ENCODE assay signal across 1 cellular context in the genomic region with DNA sequence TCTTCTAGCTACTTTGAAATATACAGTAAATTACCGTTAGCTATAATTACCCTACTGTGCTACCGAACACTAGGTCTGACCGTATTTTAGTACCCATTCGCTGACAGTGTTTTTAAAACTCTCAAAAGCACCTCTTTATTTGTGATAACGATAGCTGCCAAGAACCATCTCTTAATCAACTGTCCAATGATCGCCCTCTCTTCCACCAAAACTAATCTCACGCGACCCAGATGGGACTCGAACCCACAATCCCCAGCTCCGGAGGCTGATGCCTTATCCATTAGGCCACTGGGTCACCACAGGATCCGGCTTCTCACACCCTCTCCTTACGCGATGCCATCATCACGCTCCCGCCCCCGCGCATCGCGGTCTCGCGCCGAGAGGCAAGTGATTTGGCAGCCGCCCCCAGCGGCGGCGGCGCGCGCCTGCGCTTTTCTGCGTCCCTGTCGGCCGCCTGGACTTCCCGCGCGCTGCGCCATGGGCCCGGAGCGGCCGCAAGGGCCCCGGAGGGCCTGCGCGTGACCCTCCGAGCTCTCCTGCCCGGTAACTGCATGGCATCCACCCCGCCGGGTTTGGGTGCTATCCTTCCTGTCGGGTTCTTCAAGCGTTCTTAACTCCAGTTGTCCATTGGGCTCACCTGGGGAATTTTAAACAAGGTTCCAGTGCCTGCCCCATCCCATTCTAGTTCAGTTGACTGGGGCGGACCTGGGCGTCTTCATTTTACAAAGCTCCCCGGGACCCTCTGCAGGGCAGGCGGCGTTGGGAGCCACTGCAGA.
TF ChIP-seq lines count a peak whose summit lies in the region.

No MANE protein-coding gene starts in this region.

TF ChIP-seq in WTC11, 78 proteins besides CTCF, POLR2A, EP300 and RAD21 (continued from another document and continues in another):
- TF ChIP-seq, protein P1, sequence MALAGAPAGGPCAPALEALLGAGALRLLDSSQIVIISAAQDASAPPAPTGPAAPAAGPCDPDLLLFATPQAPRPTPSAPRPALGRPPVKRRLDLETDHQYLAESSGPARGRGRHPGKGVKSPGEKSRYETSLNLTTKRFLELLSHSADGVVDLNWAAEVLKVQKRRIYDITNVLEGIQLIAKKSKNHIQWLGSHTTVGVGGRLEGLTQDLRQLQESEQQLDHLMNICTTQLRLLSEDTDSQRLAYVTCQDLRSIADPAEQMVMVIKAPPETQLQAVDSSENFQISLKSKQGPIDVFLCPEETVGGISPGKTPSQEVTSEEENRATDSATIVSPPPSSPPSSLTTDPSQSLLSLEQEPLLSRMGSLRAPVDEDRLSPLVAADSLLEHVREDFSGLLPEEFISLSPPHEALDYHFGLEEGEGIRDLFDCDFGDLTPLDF (CRISPR knock-in tag; IDR thresholded peaks at IDR 0.05), result 0 out of 2 replicates have a peak, but pooled peaks have one; percentile 39
- TF ChIP-seq ETV6 (CRISPR knock-in tag; IDR thresholded peaks at IDR 0.05) (peak; percentile 98), PRRX2 (CRISPR knock-in tag; IDR thresholded peaks at IDR 0.05) (no peak), ZNF317 (CRISPR knock-in tag; IDR thresholded peaks at IDR 0.05; ENCODE audit: borderline replicate concordance, low read depth) (no peak), MYBL2 (CRISPR knock-in tag; IDR thresholded peaks at IDR 0.05) (no peak), E2F5 (CRISPR knock-in tag; IDR thresholded peaks at IDR 0.05) (peak; percentile 97), E2F4 (CRISPR knock-in tag; IDR thresholded peaks at IDR 0.05; ENCODE audit: borderline replicate concordance, low read depth) (peak; percentile 88), TEAD4 (CRISPR knock-in tag; IDR thresholded peaks at IDR 0.05) (no peak), RELA (CRISPR knock-in tag; IDR thresholded peaks at IDR 0.05; ENCODE audit: borderline replicate concordance) (no peak), TEAD1 (CRISPR knock-in tag; IDR thresholded peaks at IDR 0.05) (peak; percentile 67; the same call in 1 of the 2 replicates), GABPB1 (CRISPR knock-in tag; IDR thresholded peaks at IDR 0.05) (peak; percentile 83), JAZF1 (CRISPR knock-in tag; IDR thresholded peaks at IDR 0.05) (0 out of 2 replicates have a peak, but pooled peaks have one; percentile 25), ZBTB21 (CRISPR knock-in tag; IDR thresholded peaks at IDR 0.05; ENCODE audit: borderline replicate concordance) (no peak), ZNF423 (CRISPR knock-in tag; IDR thresholded peaks at IDR 0.05) (peak; percentile 93), ZNF532 (CRISPR knock-in tag; IDR thresholded peaks at IDR 0.05; ENCODE audit: borderline replicate concordance) (no peak), NFATC4 (CRISPR knock-in tag; IDR thresholded peaks at IDR 0.05) (no peak), ZNF425 (CRISPR knock-in tag; conservative IDR thresholded peaks at IDR 0.05) (no peak), KAT7 (CRISPR knock-in tag; IDR thresholded peaks at IDR 0.05; ENCODE audit: borderline replicate concordance) (no peak), MXD4 (CRISPR knock-in tag; IDR thresholded peaks at IDR 0.05; ENCODE audit: borderline replicate concordance) (no peak; the same call in 1 of the 2 replicates), HMGA2 (CRISPR knock-in tag; IDR thresholded peaks at IDR 0.05) (peak; percentile 38; the same call in 1 of the 2 replicates), USF2 (CRISPR knock-in tag; IDR thresholded peaks at IDR 0.05) (no peak), NR1H2 (CRISPR knock-in tag; IDR thresholded peaks at IDR 0.05) (no peak), ZNF396 (CRISPR knock-in tag; IDR thresholded peaks at IDR 0.05; ENCODE audit: borderline replicate concordance) (no peak)
- TF ChIP-seq, protein P2, sequence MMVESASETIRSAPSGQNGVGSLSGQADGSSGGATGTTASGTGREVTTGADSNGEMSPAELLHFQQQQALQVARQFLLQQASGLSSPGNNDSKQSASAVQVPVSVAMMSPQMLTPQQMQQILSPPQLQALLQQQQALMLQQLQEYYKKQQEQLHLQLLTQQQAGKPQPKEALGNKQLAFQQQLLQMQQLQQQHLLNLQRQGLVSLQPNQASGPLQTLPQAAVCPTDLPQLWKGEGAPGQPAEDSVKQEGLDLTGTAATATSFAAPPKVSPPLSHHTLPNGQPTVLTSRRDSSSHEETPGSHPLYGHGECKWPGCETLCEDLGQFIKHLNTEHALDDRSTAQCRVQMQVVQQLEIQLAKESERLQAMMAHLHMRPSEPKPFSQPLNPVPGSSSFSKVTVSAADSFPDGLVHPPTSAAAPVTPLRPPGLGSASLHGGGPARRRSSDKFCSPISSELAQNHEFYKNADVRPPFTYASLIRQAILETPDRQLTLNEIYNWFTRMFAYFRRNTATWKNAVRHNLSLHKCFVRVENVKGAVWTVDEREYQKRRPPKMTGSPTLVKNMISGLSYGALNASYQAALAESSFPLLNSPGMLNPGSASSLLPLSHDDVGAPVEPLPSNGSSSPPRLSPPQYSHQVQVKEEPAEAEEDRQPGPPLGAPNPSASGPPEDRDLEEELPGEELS (CRISPR knock-in tag; IDR thresholded peaks at IDR 0.05), result peak; percentile 79
- TF ChIP-seq, protein P3, sequence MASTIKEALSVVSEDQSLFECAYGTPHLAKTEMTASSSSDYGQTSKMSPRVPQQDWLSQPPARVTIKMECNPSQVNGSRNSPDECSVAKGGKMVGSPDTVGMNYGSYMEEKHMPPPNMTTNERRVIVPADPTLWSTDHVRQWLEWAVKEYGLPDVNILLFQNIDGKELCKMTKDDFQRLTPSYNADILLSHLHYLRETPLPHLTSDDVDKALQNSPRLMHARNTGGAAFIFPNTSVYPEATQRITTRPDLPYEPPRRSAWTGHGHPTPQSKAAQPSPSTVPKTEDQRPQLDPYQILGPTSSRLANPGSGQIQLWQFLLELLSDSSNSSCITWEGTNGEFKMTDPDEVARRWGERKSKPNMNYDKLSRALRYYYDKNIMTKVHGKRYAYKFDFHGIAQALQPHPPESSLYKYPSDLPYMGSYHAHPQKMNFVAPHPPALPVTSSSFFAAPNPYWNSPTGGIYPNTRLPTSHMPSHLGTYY (CRISPR knock-in tag; IDR thresholded peaks at IDR 0.05), result no peak
- TF ChIP-seq, protein P4, sequence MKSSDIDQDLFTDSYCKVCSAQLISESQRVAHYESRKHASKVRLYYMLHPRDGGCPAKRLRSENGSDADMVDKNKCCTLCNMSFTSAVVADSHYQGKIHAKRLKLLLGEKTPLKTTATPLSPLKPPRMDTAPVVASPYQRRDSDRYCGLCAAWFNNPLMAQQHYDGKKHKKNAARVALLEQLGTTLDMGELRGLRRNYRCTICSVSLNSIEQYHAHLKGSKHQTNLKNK (CRISPR knock-in tag; IDR thresholded peaks at IDR 0.05), result no peak
- TF ChIP-seq, protein P5, sequence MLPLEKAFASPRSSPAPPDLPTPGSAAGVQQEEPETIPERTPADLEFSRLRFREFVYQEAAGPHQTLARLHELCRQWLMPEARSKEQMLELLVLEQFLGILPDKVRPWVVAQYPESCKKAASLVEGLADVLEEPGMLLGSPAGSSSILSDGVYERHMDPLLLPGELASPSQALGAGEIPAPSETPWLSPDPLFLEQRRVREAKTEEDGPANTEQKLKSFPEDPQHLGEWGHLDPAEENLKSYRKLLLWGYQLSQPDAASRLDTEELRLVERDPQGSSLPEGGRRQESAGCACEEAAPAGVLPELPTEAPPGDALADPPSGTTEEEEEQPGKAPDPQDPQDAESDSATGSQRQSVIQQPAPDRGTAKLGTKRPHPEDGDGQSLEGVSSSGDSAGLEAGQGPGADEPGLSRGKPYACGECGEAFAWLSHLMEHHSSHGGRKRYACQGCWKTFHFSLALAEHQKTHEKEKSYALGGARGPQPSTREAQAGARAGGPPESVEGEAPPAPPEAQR (CRISPR knock-in tag; IDR thresholded peaks at IDR 0.05), result no peak
- TF ChIP-seq, protein P6, sequence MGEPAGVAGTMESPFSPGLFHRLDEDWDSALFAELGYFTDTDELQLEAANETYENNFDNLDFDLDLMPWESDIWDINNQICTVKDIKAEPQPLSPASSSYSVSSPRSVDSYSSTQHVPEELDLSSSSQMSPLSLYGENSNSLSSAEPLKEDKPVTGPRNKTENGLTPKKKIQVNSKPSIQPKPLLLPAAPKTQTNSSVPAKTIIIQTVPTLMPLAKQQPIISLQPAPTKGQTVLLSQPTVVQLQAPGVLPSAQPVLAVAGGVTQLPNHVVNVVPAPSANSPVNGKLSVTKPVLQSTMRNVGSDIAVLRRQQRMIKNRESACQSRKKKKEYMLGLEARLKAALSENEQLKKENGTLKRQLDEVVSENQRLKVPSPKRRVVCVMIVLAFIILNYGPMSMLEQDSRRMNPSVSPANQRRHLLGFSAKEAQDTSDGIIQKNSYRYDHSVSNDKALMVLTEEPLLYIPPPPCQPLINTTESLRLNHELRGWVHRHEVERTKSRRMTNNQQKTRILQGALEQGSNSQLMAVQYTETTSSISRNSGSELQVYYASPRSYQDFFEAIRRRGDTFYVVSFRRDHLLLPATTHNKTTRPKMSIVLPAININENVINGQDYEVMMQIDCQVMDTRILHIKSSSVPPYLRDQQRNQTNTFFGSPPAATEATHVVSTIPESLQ (CRISPR knock-in tag; IDR thresholded peaks at IDR 0.05), result no peak
